In genomic region chr18:57621252-57621607, GRCh38 we compare ENCODE assay signal across 8 cellular contexts. TPM values are rescaled to one million over a fixed set of nuclear protein-coding genes. Genes with fewer than 3 reads are reported as not detected.
A peak's percentile ranks its signal among the peaks of the same experiment; 100 is the strongest.
DNase-seq lines count a peak whose midpoint lies in the region; ATAC-seq and TF ChIP-seq lines count a peak whose summit lies in the region.

No MANE protein-coding gene starts in this region.

- DNase-seq in AG04450 (ENCODE audit: low read depth, low spot score) (no peak), foreskin keratinocyte (no peak), ovary (no peak), RKO (ENCODE audit: low spot score) (no peak), CD1c-positive myeloid dendritic cell (ENCODE audit: extremely low spot score) (no peak)

- H3K27me3 ChIP-seq in AG04450 (ENCODE audit: control insufficient read depth, insufficient read depth, low read length) (no peaks in the 10 kb centered on the region), foreskin keratinocyte (no peaks in the 10 kb centered on the region), ovary (no peaks in the 10 kb centered on the region)

- POLR2A ChIA-PET in AG04450 (lab: Yijun Ruan, JAX): interaction anchor here (0.7 to 1.2 kb wide), 2 partner anchors 185 to 1032 kb away, joined by 3 read pairs; no protein-coding TSS in a partner anchor

- no peak for TF ChIP-seq EP300 in ovary (IDR thresholded peaks at IDR 0.05)

- ATAC-seq in GM18505 (IDR thresholded peaks at IDR 0.05; ENCODE audit: unreplicated experiment) (peak; percentile 16), HG03064 (IDR thresholded peaks at IDR 0.05; ENCODE audit: low read depth, unreplicated experiment) (peak; percentile 12), foreskin keratinocyte (peak; percentile 43)
- peak; percentile 5 to 7 for ATAC-seq in activated CD4-positive, CD25-positive, alpha-beta regulatory T cell treated with anti-CD3 and anti-CD28 coated beads, Interleukin-2, amount 50 U/mL, for 24 hours

- H3K9me3 ChIP-seq in AG04450 (ENCODE audit: control insufficient read depth, insufficient read depth, low read length): no peaks in the 10 kb centered on the region
- no peaks in the 10 kb centered on the region for H3K9me3 ChIP-seq in ovary

- CTCF ChIA-PET in AG04450 (lab: Charles Lee): interaction anchor here (1.1 kb wide), 1 partner anchor 500 kb away, joined by 4 read pairs; no protein-coding TSS in a partner anchor

- H3K4me3 ChIP-seq in AG04450 (ENCODE audit: low read depth, low read length): peak overlapping the region; percentile 100
- H3K4me3 ChIP-seq in ovary: peak overlapping the region; percentile 52

- H3K36me3 ChIP-seq in ovary: no peaks in the 10 kb centered on the region

- H3K4me1 ChIP-seq in foreskin keratinocyte: no peaks in the 10 kb centered on the region
- H3K4me1 ChIP-seq in ovary (ENCODE audit: insufficient read depth): no peaks in the 10 kb centered on the region

- H3K27ac ChIP-seq in AG04450 (ENCODE audit: low read depth, low read length): peak overlapping the region; percentile 89
- H3K27ac ChIP-seq in foreskin keratinocyte: peak overlapping the region; percentile 30
- H3K27ac ChIP-seq in ovary: peak overlapping the region in 1 of 2 donors; percentile 59

- 0 to 1% (median 0%) methylated on average over 13 to 20 of the region's 20 CpGs for WGBS in ovary, 3 donors

- intact Hi-C loops in ovary (cut with DNase I): loop anchor here in 1 of 4 donors (10.0 kb wide), 1 partner anchor 424 kb away; the partner anchor contains the start of gene NEDD4L

- TF ChIP-seq CTCF in AG04450 (IDR thresholded peaks at IDR 0.05; ENCODE audit: low read depth, low read length) (no peak), foreskin keratinocyte (conservative IDR thresholded peaks at IDR 0.05) (no peak), ovary (IDR thresholded peaks at IDR 0.05) (no peak)

- TF ChIP-seq POLR2A in GM18505 (IDR thresholded peaks at IDR 0.05; ENCODE audit: borderline replicate concordance, extremely low read depth, insufficient read depth, insufficient read length) (no peak), ovary (IDR thresholded peaks at IDR 0.05) (no peak)

RNA-seq across cellular contexts. Expression of gene NARS1, which starts 0.4 kb away (rescaled TPM):
- polyA plus RNA-seq in AG04450 (2011; rRNA removed) (199 and 253 TPM in 2 replicates), foreskin keratinocyte (71.9 and 75.9 TPM in 2 replicates), ovary (100 to 1,000 TPM in 1 of 2 donors, 10 to 100 TPM in 1; 45.8 to 113 TPM)
- polyA minus RNA-seq in AG04450 (2011; rRNA and poly(A)+ RNA removed): 222 and 234 TPM in 2 replicates
- total RNA-seq in foreskin keratinocyte (156 and 163 TPM in 2 replicates), ovary (100 to 1,000 TPM in 1 of 7 donors, 10 to 100 TPM in 6; 54.1 to 143 (median 67.1) TPM)

RNA-seq across cellular contexts. Expression of gene FECH, which starts 34.7 kb away (rescaled TPM):
- polyA plus RNA-seq in AG04450 (2011; rRNA removed): 65.3 and 71.7 TPM in 2 replicates
- polyA minus RNA-seq in AG04450 (2011; rRNA and poly(A)+ RNA removed): 32.7 and 41.0 TPM in 2 replicates
- total RNA-seq in foreskin keratinocyte: 19.6 and 21.5 TPM in 2 replicates
- 8.0 and 8.2 TPM in 2 replicates for polyA plus RNA-seq in foreskin keratinocyte
- 10 to 100 TPM; 18.2 to 24.2 (median 19.4) TPM for total RNA-seq in ovary
- 10 to 100 TPM; 10.0 to 35.8 TPM for polyA plus RNA-seq in ovary
